Comparison of ENCODE assay signal across 12 cellular contexts in genomic region chr22:46596032-46596441, GRCh38. TPM values are rescaled to one million over a fixed set of nuclear protein-coding genes. Genes with fewer than 3 reads are reported as not detected.
DNase-seq lines count a peak whose midpoint lies in the region; ATAC-seq and TF ChIP-seq lines count a peak whose summit lies in the region.
"Had no signal": no experiment of that assay in that cellular context is flagged by ENCODE, and none has a peak within 500 bp of the region (broad histone marks: within the 10 kb centered on the region; RNA-seq: fewer than 3 reads in every experiment).

No MANE protein-coding gene starts in this region.

- H3K4me1 ChIP-seq in esophagus squamous epithelium (peaks cover 19 to 89% (median 32%) of the 10 kb centered on the region in 3 donors), vagina (peaks cover 53% of the 10 kb centered on the region)

- TF ChIP-seq POLR2A in esophagus squamous epithelium (IDR thresholded peaks at IDR 0.05) (no peak), vagina (IDR thresholded peaks at IDR 0.05) (no peak)

- H3K27ac ChIP-seq in esophagus squamous epithelium: peak overlapping the region; percentile 56 to 85 (median 70)
- H3K27ac ChIP-seq in vagina: peak overlapping the region; percentile 53

- H3K36me3 Mint-ChIP-seq in nephron (ENCODE audit: low read depth): no peaks in the 10 kb centered on the region

- WGBS in esophagus squamous epithelium, 2 donors: 43 to 73% methylated on average over 1 to 5 of the region's 10 CpGs

- H3K36me3 ChIP-seq in esophagus squamous epithelium (no peaks in the 10 kb centered on the region), vagina (no peaks in the 10 kb centered on the region)

- H3K4me3 ChIP-seq in esophagus squamous epithelium (no peak overlapping the region), vagina (no peak overlapping the region)

- ATAC-seq in HG02970 (IDR thresholded peaks at IDR 0.05; ENCODE audit: low FRiP score, unreplicated experiment) (no peak), HG02678 (IDR thresholded peaks at IDR 0.05; ENCODE audit: unreplicated experiment) (no peak)
- ATAC-seq: stimulated activated naive B cell treated with anti-CD40 and anti-IgM and Interleukin-4, amounts not matched to agents 10 μg/mL and 1 μg/mL and 100 μg/mL, for 72 hours had no signal

- H3K27me3 ChIP-seq in esophagus squamous epithelium (no peaks in the 10 kb centered on the region), vagina (no peaks in the 10 kb centered on the region)

- H3K4me1 Mint-ChIP-seq in nephron: peaks cover 17% of the 10 kb centered on the region

- DNase-seq in DMS 273 (lab: John Stamatoyannopoulos, UW; ENCODE audit: unreplicated experiment): peak; percentile 18
- no peak for DNase-seq in DMS 273 treated with DMSO at 0.1 percent for 48 hours (lab: John Stamatoyannopoulos, UW)
- no peak for DNase-seq in esophagus squamous epithelium (lab: John Stamatoyannopoulos, UW)
- no peak for DNase-seq in vagina (ENCODE audit: extremely low spot score in 2 of 2)
- DNase-seq in NCI-H446 (lab: John Stamatoyannopoulos, UW): no peak
- DNase-seq: activated naive CD4-positive, alpha-beta T cell treated with anti-CD3 and anti-CD28 coated beads, Interleukin-2, amount 50 U/mL, for 16 hours; NCI-H1694 treated with DMSO at 0.1 percent for 48 hours; stimulated activated CD4-positive, alpha-beta T cell treated with anti-CD3 and anti-CD28 coated beads, Interleukin-2, amount 100 ng/mL, for 24 hours; stimulated activated naive B cell treated with anti-CD40 and anti-IgM and Interleukin-4, amounts not matched to agents 10 μg/mL and 1 μg/mL and 100 μg/mL, for 72 hours had no signal

- H3K4me3 Mint-ChIP-seq in nephron: no peak overlapping the region
- H3K4me3 Mint-ChIP-seq: stimulated activated naive B cell treated with anti-CD40 and anti-IgM and Interleukin-4, amounts not matched to agents 10 μg/mL and 1 μg/mL and 100 μg/mL, for 72 hours had no signal

- TF ChIP-seq CTCF in esophagus squamous epithelium (IDR thresholded peaks at IDR 0.05): no peak
- no peak for TF ChIP-seq CTCF in nephron (IDR thresholded peaks at IDR 0.05; ENCODE audit: unreplicated experiment in 3 of 3)
- no peak for TF ChIP-seq CTCF in vagina (IDR thresholded peaks at IDR 0.05)

- no peaks in the 10 kb centered on the region for H3K27me3 Mint-ChIP-seq in nephron (ENCODE audit: low read depth)
- H3K27me3 Mint-ChIP-seq: stimulated activated naive B cell treated with anti-CD40 and anti-IgM and Interleukin-4, amounts not matched to agents 10 μg/mL and 1 μg/mL and 100 μg/mL, for 72 hours had no signal

- no peaks in the 10 kb centered on the region for H3K9me3 Mint-ChIP-seq in nephron
- H3K9me3 Mint-ChIP-seq: stimulated activated naive B cell treated with anti-CD40 and anti-IgM and Interleukin-4, amounts not matched to agents 10 μg/mL and 1 μg/mL and 100 μg/mL, for 72 hours had no signal

- intact Hi-C loops in esophagus squamous epithelium (cut with DNase I): no loop called here
- intact Hi-C loops in vagina (cut with DNase I): no loop called here

- H3K9me3 ChIP-seq in esophagus squamous epithelium (no peaks in the 10 kb centered on the region), vagina (no peaks in the 10 kb centered on the region)

- H3K27ac Mint-ChIP-seq in nephron: peak overlapping the region; percentile 41 to 64 (median 42)

RNA-seq across cellular contexts. Expression of gene GRAMD4, which starts 24.1 kb away (rescaled TPM):
- 100 to 1,000 TPM in 1 of 4 donors, 10 to 100 TPM in 3; 27.0 to 122 (median 33.3) TPM for total RNA-seq in esophagus squamous epithelium
- total RNA-seq in vagina: 28.7 TPM

RNA-seq across cellular contexts. Expression of gene CELSR1, which starts 58.6 kb away (rescaled TPM):
- total RNA-seq in esophagus squamous epithelium: 10 to 100 TPM; 38.7 to 50.6 (median 43.7) TPM
- total RNA-seq in vagina: 32.9 TPM
